In the genomic region with DNA sequence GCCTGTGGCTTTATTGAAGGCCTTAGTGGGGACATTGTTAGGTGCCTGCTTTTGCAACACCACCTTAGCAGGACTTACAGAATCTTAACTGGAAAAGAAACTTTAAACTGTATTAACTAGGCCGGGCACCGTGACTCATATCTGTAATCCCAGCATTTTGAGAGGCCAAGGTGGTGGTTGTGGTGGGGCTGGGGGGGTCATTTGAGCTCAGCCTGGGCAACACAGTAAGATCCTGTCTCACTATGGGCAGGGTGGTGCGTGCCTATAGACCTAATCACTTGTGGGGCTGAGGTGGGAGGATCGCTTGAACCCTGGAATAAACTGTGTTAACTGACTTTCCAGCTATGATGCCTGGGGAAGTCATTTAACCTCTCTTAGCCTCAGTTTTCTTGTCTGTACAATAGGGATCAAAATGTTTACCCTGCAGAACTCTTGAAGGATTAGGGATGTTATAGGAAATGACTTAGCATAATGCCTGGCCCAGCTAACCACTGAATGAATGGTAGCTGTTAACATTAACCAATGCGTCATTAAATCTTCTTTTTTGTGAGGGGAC, we compare ENCODE assay signal across 1 cellular context.
TF ChIP-seq lines count a peak whose summit lies in the region.

No MANE protein-coding gene starts in this region.

TF ChIP-seq in HepG2, 621 proteins besides CTCF, POLR2A, EP300 and RAD21 (continued from another document):
- TF ChIP-seq, protein P1, sequence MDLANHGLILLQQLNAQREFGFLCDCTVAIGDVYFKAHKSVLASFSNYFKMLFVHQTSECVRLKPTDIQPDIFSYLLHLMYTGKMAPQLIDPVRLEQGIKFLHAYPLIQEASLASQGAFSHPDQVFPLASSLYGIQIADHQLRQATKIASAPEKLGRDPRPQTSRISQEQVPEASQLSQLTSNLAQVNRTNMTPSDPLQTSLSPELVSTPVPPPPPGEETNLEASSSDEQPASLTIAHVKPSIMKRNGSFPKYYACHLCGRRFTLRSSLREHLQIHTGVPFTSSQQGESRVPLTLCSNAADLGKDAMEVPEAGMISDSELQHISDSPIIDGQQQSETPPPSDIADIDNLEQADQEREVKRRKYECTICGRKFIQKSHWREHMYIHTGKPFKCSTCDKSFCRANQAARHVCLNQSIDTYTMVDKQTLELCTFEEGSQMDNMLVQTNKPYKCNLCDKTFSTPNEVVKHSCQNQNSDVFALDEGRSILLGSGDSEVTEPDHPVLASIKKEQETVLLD (CRISPR knock-in tag; IDR thresholded peaks at IDR 0.05; ENCODE audit: low read depth), result no peak
- TF ChIP-seq, protein P2, sequence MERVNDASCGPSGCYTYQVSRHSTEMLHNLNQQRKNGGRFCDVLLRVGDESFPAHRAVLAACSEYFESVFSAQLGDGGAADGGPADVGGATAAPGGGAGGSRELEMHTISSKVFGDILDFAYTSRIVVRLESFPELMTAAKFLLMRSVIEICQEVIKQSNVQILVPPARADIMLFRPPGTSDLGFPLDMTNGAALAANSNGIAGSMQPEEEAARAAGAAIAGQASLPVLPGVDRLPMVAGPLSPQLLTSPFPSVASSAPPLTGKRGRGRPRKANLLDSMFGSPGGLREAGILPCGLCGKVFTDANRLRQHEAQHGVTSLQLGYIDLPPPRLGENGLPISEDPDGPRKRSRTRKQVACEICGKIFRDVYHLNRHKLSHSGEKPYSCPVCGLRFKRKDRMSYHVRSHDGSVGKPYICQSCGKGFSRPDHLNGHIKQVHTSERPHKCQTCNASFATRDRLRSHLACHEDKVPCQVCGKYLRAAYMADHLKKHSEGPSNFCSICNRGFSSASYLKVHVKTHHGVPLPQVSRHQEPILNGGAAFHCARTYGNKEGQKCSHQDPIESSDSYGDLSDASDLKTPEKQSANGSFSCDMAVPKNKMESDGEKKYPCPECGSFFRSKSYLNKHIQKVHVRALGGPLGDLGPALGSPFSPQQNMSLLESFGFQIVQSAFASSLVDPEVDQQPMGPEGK (CRISPR knock-in tag; IDR thresholded peaks at IDR 0.05), result 0 out of 2 replicates have a peak, but pooled peaks have one; percentile 30
- TF ChIP-seq ZNF629 (CRISPR knock-in tag; conservative IDR thresholded peaks at IDR 0.05) (0 out of 2 replicates have a peak, but pooled peaks have one; percentile 18), TOE1 (CRISPR knock-in tag; IDR thresholded peaks at IDR 0.05) (no peak)
